In genomic region chr1:30908446-30908885, GRCh38 we compare ENCODE assay signal across 8 cellular contexts. TPM values are rescaled to one million over a fixed set of nuclear protein-coding genes. Genes with fewer than 3 reads are reported as not detected.
DNase-seq lines count a peak whose midpoint lies in the region; ATAC-seq, FAIRE-seq and TF ChIP-seq lines count a peak whose summit lies in the region.
"Had no signal": no experiment of that assay in that cellular context is flagged by ENCODE, and none has a peak within 500 bp of the region (broad histone marks: within the 10 kb centered on the region; RNA-seq: fewer than 3 reads in every experiment).

Gene SDC3, minus strand, starts transcription at chr1:30908758. Its CDS starts 172 bp downstream, at chr1:30908586.

- H2BK12ac ChIP-seq in H1 (ENCODE audit: low read depth, low read length), result peak within 1 kb of the TSS; percentile 90; the same call in 1 of the 2 replicates

- FAIRE-seq in GM19239 (lab: Jason Lieb, UNC) (no peak), H1 (lab: Jason Lieb, UNC) (no peak)
- FAIRE-seq: TTC549 had no signal

- peaks cover 13 to 16% of the 10 kb centered on the region in 2 experiments for H4K20me1 ChIP-seq in H1 (replicated peaks in 1 of 2; ENCODE audit: control insufficient read depth in 1 of 2, insufficient read depth in 2 of 2, low read length in 2 of 2)

- H3K56ac ChIP-seq in H1 (replicated peaks; ENCODE audit: insufficient read length, low read depth, low read length), result no peak within 1 kb of the TSS

- H3K4me1 ChIP-seq in H1 (replicated peaks in 1 of 4; ENCODE audit: control insufficient read depth in 3 of 4, insufficient read depth in 4 of 4, low read length in 3 of 4), result peaks cover 3 to 37% (median 22%) of the 10 kb centered on the region in 4 experiments
- peaks cover 11% of the 10 kb centered on the region for H3K4me1 ChIP-seq in mucosa of descending colon (ENCODE audit: low read depth)
- H3K4me1 ChIP-seq in uterus, result peaks cover 0 to 4% of the 10 kb centered on the region in 2 donors

- H4K8ac ChIP-seq in H1 (ENCODE audit: extremely low read depth, insufficient read depth, low read length), result peak within 1 kb of the TSS; percentile 68

- peak within 1 kb of the TSS in 2 of 4 experiments; percentile 50 to 56; a peak in 4 of 7 replicates for H3K9ac ChIP-seq in H1 (replicated peaks in 1 of 4; ENCODE audit: extremely low read depth in 1 of 4, low read depth in 3 of 4, low read length in 3 of 4)

- peak within 1 kb of the TSS; percentile 77 to 82 for H3K4me2 ChIP-seq in H1 (ENCODE audit: insufficient read depth in 1 of 2, low read depth in 2 of 2, low read length in 2 of 2)

- TF ChIP-seq RAD21 in H1 (IDR thresholded peaks at IDR 0.05 in 1 of 2, conservative IDR thresholded peaks at IDR 0.05 in 1 of 2; ENCODE audit: low read depth in 2 of 2, low read length in 2 of 2), result no peak

- POLR2A ChIA-PET in H1 (lab: Charles Lee; ENCODE audit: partially characterized antibody), result interaction anchor here (0.5 to 1.5 kb wide), 2 partner anchors 104 to 563 kb away, joined by 3 to 10 read pairs; no protein-coding TSS in a partner anchor

- peak within 1 kb of the TSS; percentile 13 for H4K5ac ChIP-seq in H1 (ENCODE audit: insufficient read length, low read depth, low read length)

- intact Hi-C loops in mucosa of descending colon (cut with DNase I, micrococcal nuclease) (no loop called here), uterus (cut with DNase I; ENCODE audit: low total_unique reads) (no loop called here)

- peaks cover 4% of the 10 kb centered on the region for H3K79me1 ChIP-seq in H1 (ENCODE audit: low read depth, low read length)

- H2AK5ac ChIP-seq in H1 (ENCODE audit: low read depth, low read length), result peak within 1 kb of the TSS; percentile 11; the same call in 1 of the 2 replicates

- WGBS in H1 (ENCODE audit: extremely low coverage in 1 of 2, insufficient coverage in 1 of 2, insufficient read length in 1 of 2, insufficient replicate concordance in 2 of 2, low coverage in 1 of 2, low lambda C conversion rate in 2 of 2, missing lambda C conversion rate in 1 of 2), 2 experiments, result no CpG with 5 or more reads among the region's 86 CpGs

- no peak within 1 kb of the TSS for H2BK120ac ChIP-seq in H1 (replicated peaks; ENCODE audit: low read depth, low read length)

- H3K27me3 ChIP-seq in H1 (replicated peaks in 1 of 4; ENCODE audit: control insufficient read depth in 3 of 4, extremely low read depth in 1 of 4, insufficient read depth in 3 of 4, low read length in 3 of 4) (peaks cover 0 to 20% (median 12%) of the 10 kb centered on the region in 4 experiments; a peak in 4 of 7 replicates), uterus (no peaks in the 10 kb centered on the region)

- no peak within 1 kb of the TSS for H3K23ac ChIP-seq in H1 (ENCODE audit: insufficient read length)

- no peak for TF ChIP-seq EP300 in H1 (IDR thresholded peaks at IDR 0.05; ENCODE audit: borderline replicate concordance in 1 of 2, low read depth in 2 of 2, low read length in 2 of 2)

- no peak within 1 kb of the TSS for H3K14ac ChIP-seq in H1 (ENCODE audit: insufficient read length)

- H3K36me3 ChIP-seq in H1 (ENCODE audit: control insufficient read depth in 2 of 4, insufficient read depth in 4 of 4, low read length in 3 of 4) (no peaks in the 10 kb centered on the region), mucosa of descending colon (ENCODE audit: low read depth) (no peaks in the 10 kb centered on the region), uterus (no peaks in the 10 kb centered on the region)

- no peak within 1 kb of the TSS for H2AFZ ChIP-seq in H1 (ENCODE audit: low read length)

- H3K18ac ChIP-seq in H1 (ENCODE audit: extremely low read depth, low read length), result peak within 1 kb of the TSS; percentile 75

- peak within 1 kb of the TSS; percentile 50 to 76 (median 62) for H3K4me3 ChIP-seq in H1 (ENCODE audit: extremely low read depth in 1 of 4, insufficient read depth in 2 of 4, low read depth in 3 of 4, low read length in 4 of 4)
- H3K4me3 ChIP-seq in mucosa of descending colon, result peak within 1 kb of the TSS; percentile 9
- peak within 1 kb of the TSS; percentile 50 to 65 for H3K4me3 ChIP-seq in uterus

- peaks cover 0 to 5% of the 10 kb centered on the region in 2 experiments; a peak in 1 of 4 replicates for H3K79me2 ChIP-seq in H1 (ENCODE audit: control insufficient read depth in 1 of 2, insufficient read depth in 2 of 2, low read length in 2 of 2)

- H2BK5ac ChIP-seq in H1 (ENCODE audit: low read depth, low read length), result peak within 1 kb of the TSS; percentile 71; the same call in 1 of the 2 replicates

- CTCF ChIA-PET in H1 (lab: Charles Lee; ENCODE audit: partially characterized antibody), result interaction anchor here (4.5 to 27.2 kb wide), 2 partner anchors 112 to 189 kb away, joined by 63 to 1519 read pairs; no protein-coding TSS in a partner anchor

- ATAC-seq in mucosa of descending colon, result peak; percentile 74

- peak within 1 kb of the TSS; percentile 94 for H4K91ac ChIP-seq in H1 (replicated peaks; ENCODE audit: insufficient read length, low read length)

- peak; percentile 58 for DNase-seq in GM19239 (ENCODE audit: insufficient read length, low spot score)
- peak; percentile 61 for DNase-seq in RPMI8226
- no peak for DNase-seq in H1 (ENCODE audit: low read depth in 1 of 2, low spot score in 2 of 2)
- peak in 1 of 3 donors; percentile 58 for DNase-seq in mucosa of descending colon
- DNase-seq in uterus, result no peak
- DNase-seq in GM19238 (ENCODE audit: insufficient read length, low spot score), result no peak
- DNase-seq in AML-193 (lab: John Stamatoyannopoulos, UW), result no peak

- H3K23me2 ChIP-seq in H1 (ENCODE audit: low read depth, low read length), result peaks cover 7% of the 10 kb centered on the region; the same call in 1 of the 2 replicates

- no peaks in the 10 kb centered on the region for H3K9me3 ChIP-seq in H1 (ENCODE audit: insufficient read depth in 2 of 2, low read depth in 1 of 2, low read length in 1 of 2)
- no peaks in the 10 kb centered on the region for H3K9me3 ChIP-seq in mucosa of descending colon
- no peaks in the 10 kb centered on the region for H3K9me3 ChIP-seq in uterus

- TF ChIP-seq CTCF in H1 (IDR thresholded peaks at IDR 0.05; ENCODE audit: control extremely low read depth in 1 of 3, insufficient read depth in 1 of 3, low read depth in 1 of 3, low read length in 3 of 3) (no peak), mucosa of descending colon (IDR thresholded peaks at IDR 0.05) (no peak), uterus (IDR thresholded peaks at IDR 0.05) (no peak)

- no peak within 1 kb of the TSS for H3K4ac ChIP-seq in H1 (replicated peaks; ENCODE audit: insufficient read length, low read depth, low read length)

- H2BK15ac ChIP-seq in H1 (ENCODE audit: low read length), result peak within 1 kb of the TSS; percentile 93; the same call in 1 of the 2 replicates

- TF ChIP-seq POLR2A in H1 (IDR thresholded peaks at IDR 0.05; ENCODE audit: control extremely low read depth in 1 of 2, low read depth in 2 of 2, low read length in 2 of 2) (no peak), uterus (IDR thresholded peaks at IDR 0.05) (no peak)

- H3K27ac ChIP-seq in H1 (ENCODE audit: low read depth, low read length) (no peak within 1 kb of the TSS), uterus (peak within 1 kb of the TSS; percentile 73 to 75)

- H2BK20ac ChIP-seq in H1 (ENCODE audit: low read length), result peak within 1 kb of the TSS; percentile 72; the same call in 1 of the 2 replicates

TF ChIP-seq in H1, 55 proteins besides CTCF, POLR2A, EP300 and RAD21:
- TF ChIP-seq TCF12 (IDR thresholded peaks at IDR 0.05; ENCODE audit: low read depth, low read length), result no peak
- TF ChIP-seq KDM4A (IDR thresholded peaks at IDR 0.05; ENCODE audit: low read depth, low read length, severe bottlenecking), result no peak
- no peak for TF ChIP-seq CHD1 (IDR thresholded peaks at IDR 0.05; ENCODE audit: low read depth, low read length)
- no peak for TF ChIP-seq CBX5 (IDR thresholded peaks at IDR 0.05; ENCODE audit: low read depth, low read length)
- no peak for TF ChIP-seq ZNF274 (IDR thresholded peaks at IDR 0.05; ENCODE audit: borderline replicate concordance, extremely low read depth, low read length)
- no peak for TF ChIP-seq BCL11A (IDR thresholded peaks at IDR 0.05; ENCODE audit: low read depth in 2 of 2, low read length in 2 of 2)
- TF ChIP-seq GABPA (IDR thresholded peaks at IDR 0.05; ENCODE audit: borderline replicate concordance, insufficient read depth, low read length), result no peak
- no peak for TF ChIP-seq SIN3A (conservative IDR thresholded peaks at IDR 0.05 in 1 of 2, IDR thresholded peaks at IDR 0.05 in 1 of 2; ENCODE audit: low read depth in 1 of 2, low read length in 2 of 2)
- TF ChIP-seq SIX5 (IDR thresholded peaks at IDR 0.05; ENCODE audit: low read depth, low read length), result no peak
- TF ChIP-seq ASH2L (IDR thresholded peaks at IDR 0.05; ENCODE audit: low read length), result no peak

RNA-seq across cellular contexts. Expression of gene SDC3, which starts in this region (rescaled TPM):
- 26.8 and 27.0 TPM in 2 replicates for total RNA-seq in H1 (2021; fragmentation: NEBNext Ultra II Directional; extraction: Animal tissue kit (Norgen Biotek cat#: 25700))
- polyA plus RNA-seq in H1 (2011; rRNA removed), result 7.0 and 12.7 TPM in 2 replicates
- 8.1 TPM for polyA plus RNA-seq in H1 (2011; cell fraction: cytosol; rRNA removed)
- 18.5 TPM for polyA plus RNA-seq in H1 (2011; cell fraction: nucleus; rRNA removed)
- 17.6 to 28.5 TPM (median 21.8 TPM) in 4 replicates for polyA plus RNA-seq in H1 (2012, experiment 1 of 2)
- polyA plus RNA-seq in H1 (2012, experiment 2 of 2), result 15.0 TPM
- 32.4 TPM for polyA plus RNA-seq in H1 (2013, experiment 1 of 2)
- polyA plus RNA-seq in H1 (2013, experiment 2 of 2), result 33.1 TPM
- polyA minus RNA-seq in H1 (2011; rRNA and poly(A)+ RNA removed), result 8.2 and 9.3 TPM in 2 replicates
- 15.2 TPM for polyA minus RNA-seq in H1 (2011; cell fraction: cytosol; rRNA and poly(A)+ RNA removed)
- polyA minus RNA-seq in H1 (2011; cell fraction: nucleus; rRNA and poly(A)+ RNA removed), result 12.0 TPM
- total RNA-seq in mucosa of descending colon, result 10 to 100 TPM in 2 of 3 donors, 1 to 10 TPM in 1; 9.8 to 81.6 (median 17.2) TPM
- total RNA-seq in uterus, result 10 to 100 TPM; 12.4 to 38.3 (median 30.5) TPM

Comparison
In these comparisons a context has a peak if more than half of its experiments do, and no peak if none do; other contexts are left out.
1. DNase-seq: peak in GM19239 (single experiment) and RPMI8226 (single experiment); none in H1 (0 of 2), uterus (0 of 2), GM19238 (single experiment) and AML-193 (0 of 2).
2. H3K4me3 ChIP-seq: peak in every context shown above with its lines; median percentile 62 in H1; 58 in uterus; 9 in mucosa of descending colon.